Comparison of ENCODE assay signal across 17 cellular contexts in genomic region chr12:132459270-132459669, GRCh38. TPM values are rescaled to one million over a fixed set of nuclear protein-coding genes. Genes with fewer than 3 reads are reported as not detected.
DNase-seq lines count a peak whose midpoint lies in the region; ATAC-seq and TF ChIP-seq lines count a peak whose summit lies in the region.
"Had no signal": no experiment of that assay in that cellular context is flagged by ENCODE, and none has a peak within 500 bp of the region (broad histone marks: within the 10 kb centered on the region; RNA-seq: fewer than 3 reads in every experiment).

No MANE protein-coding gene starts in this region.

- H3K23ac ChIP-seq in neuronal stem cell (ENCODE audit: low read depth, low read length, poor library complexity), result peak overlapping the region; percentile 48

- peaks cover 13% of the 10 kb centered on the region for H3K4me1 Mint-ChIP-seq in activated naive CD4-positive, alpha-beta T cell treated with anti-CD3 and anti-CD28 coated beads, Interleukin-2, amount 50 U/mL, for 24 hours
- H3K4me1 Mint-ChIP-seq in activated naive CD4-positive, alpha-beta T cell treated with anti-CD3 and anti-CD28 coated beads for 36 hours (ENCODE audit: low read depth), result peaks cover 7% of the 10 kb centered on the region
- peaks cover 24% of the 10 kb centered on the region for H3K4me1 Mint-ChIP-seq in glutamatergic neuron (ENCODE audit: low read depth, unreplicated experiment)

- no peak for ATAC-seq in GM21737 (IDR thresholded peaks at IDR 0.05; ENCODE audit: unreplicated experiment)
- no peak for ATAC-seq in GM19397 (IDR thresholded peaks at IDR 0.05; ENCODE audit: unreplicated experiment)
- ATAC-seq: CD8-positive, alpha-beta T cell; HCT116 had no signal

- no peak overlapping the region for H3K4me3 ChIP-seq in neuronal stem cell (ENCODE audit: low read length in 2 of 2)
- H3K4me3 ChIP-seq: GM23248 had no signal

- intact Hi-C loops in activated naive CD4-positive, alpha-beta T cell treated with anti-CD3 and anti-CD28 coated beads for 36 hours (cut with micrococcal nuclease), result no loop called here

- peaks cover 0 to 30% of the 10 kb centered on the region in 2 donors for H3K4me1 ChIP-seq in neuronal stem cell (ENCODE audit: control insufficient read depth in 2 of 2, insufficient read depth in 1 of 2, low read depth in 1 of 2, low read length in 2 of 2)

- peak overlapping the region; percentile 76 for H3K18ac ChIP-seq in neuronal stem cell (ENCODE audit: low read length)

- no peaks in the 10 kb centered on the region for H3K36me3 ChIP-seq in neuronal stem cell (replicated peaks in 1 of 2; ENCODE audit: control insufficient read depth in 2 of 2, insufficient read depth in 2 of 2, low read length in 2 of 2)

- peak overlapping the region; percentile 89 for H3K14ac ChIP-seq in neuronal stem cell (ENCODE audit: low read length)

- peak overlapping the region; percentile 87 for H2BK15ac ChIP-seq in neuronal stem cell (ENCODE audit: low read length)

- peak overlapping the region; percentile 47 for H3K4ac ChIP-seq in neuronal stem cell (ENCODE audit: low read length)

- no peak overlapping the region for H3K4me3 Mint-ChIP-seq in activated naive CD4-positive, alpha-beta T cell treated with anti-CD3 and anti-CD28 coated beads, Interleukin-2, amount 50 U/mL, for 24 hours
- no peak overlapping the region for H3K4me3 Mint-ChIP-seq in activated naive CD4-positive, alpha-beta T cell treated with anti-CD3 and anti-CD28 coated beads for 36 hours
- peak overlapping the region; percentile 11 for H3K4me3 Mint-ChIP-seq in glutamatergic neuron (ENCODE audit: unreplicated experiment)
- H3K4me3 Mint-ChIP-seq: CD14-positive monocyte; CD8-positive, alpha-beta T cell had no signal

- no peak for DNase-seq in activated naive CD4-positive, alpha-beta T cell treated with anti-CD3 and anti-CD28 coated beads for 36 hours
- DNase-seq in glutamatergic neuron (no peak), neuronal stem cell (ENCODE audit: low spot score) (no peak), SW480 (ENCODE audit: low spot score) (no peak)
- DNase-seq: CD8-positive, alpha-beta T cell; COR-L47; DMS153; DMS79 treated with DMSO at 0.1 percent for 48 hours; EL; GM23248 had no signal

- H3K27ac ChIP-seq in neuronal stem cell (replicated peaks; ENCODE audit: low read length), result peak overlapping the region; percentile 25
- H3K27ac ChIP-seq: 22Rv1, GM23248, HL-60 had no signal

- H3K27me3 ChIP-seq in neuronal stem cell (ENCODE audit: control insufficient read depth in 3 of 3, insufficient read depth in 3 of 3, low read depth in 1 of 3, low read length in 3 of 3), result peaks cover 0 to 6% (median 5%) of the 10 kb centered on the region in 3 experiments

- no peak overlapping the region for H3K4me2 ChIP-seq in neuronal stem cell (ENCODE audit: insufficient read depth, low read length, poor library complexity, severe bottlenecking)

- peak overlapping the region; percentile 87 for H4K8ac ChIP-seq in neuronal stem cell (ENCODE audit: low read depth, low read length)

- TF ChIP-seq CTCF in glutamatergic neuron (IDR thresholded peaks at IDR 0.05; ENCODE audit: partially characterized antibody, unreplicated experiment), result no peak

- peaks cover 6% of the 10 kb centered on the region for H3K79me1 ChIP-seq in neuronal stem cell (ENCODE audit: low read depth, low read length)

- peaks cover 0 to 12% of the 10 kb centered on the region in 2 donors for H3K9me3 ChIP-seq in neuronal stem cell (replicated peaks in 1 of 2; ENCODE audit: control insufficient read depth in 2 of 2, insufficient read depth in 1 of 2, low read depth in 1 of 2, low read length in 2 of 2)

- no peak overlapping the region for H2AFZ ChIP-seq in neuronal stem cell (ENCODE audit: low read length)
- H2AFZ ChIP-seq: GM23248 had no signal

- H3K9me3 Mint-ChIP-seq in activated naive CD4-positive, alpha-beta T cell treated with anti-CD3 and anti-CD28 coated beads, Interleukin-2, amount 50 U/mL, for 24 hours, result no peaks in the 10 kb centered on the region
- no peaks in the 10 kb centered on the region for H3K9me3 Mint-ChIP-seq in activated naive CD4-positive, alpha-beta T cell treated with anti-CD3 and anti-CD28 coated beads for 36 hours
- H3K9me3 Mint-ChIP-seq in glutamatergic neuron (ENCODE audit: unreplicated experiment), result peaks cover 16% of the 10 kb centered on the region
- H3K9me3 Mint-ChIP-seq: CD8-positive, alpha-beta T cell had no signal

- H2BK5ac ChIP-seq in neuronal stem cell (ENCODE audit: low read length), result no peak overlapping the region

- CTCF ChIA-PET in activated naive CD4-positive, alpha-beta T cell treated with anti-CD3 and anti-CD28 coated beads for 36 hours (lab: Charles Lee), result interaction anchor here (2.4 kb wide), 1 partner anchor 65 kb away, joined by 7 read pairs; no protein-coding TSS in a partner anchor

- no peaks in the 10 kb centered on the region for H3K27me3 Mint-ChIP-seq in activated naive CD4-positive, alpha-beta T cell treated with anti-CD3 and anti-CD28 coated beads, Interleukin-2, amount 50 U/mL, for 24 hours
- no peaks in the 10 kb centered on the region for H3K27me3 Mint-ChIP-seq in activated naive CD4-positive, alpha-beta T cell treated with anti-CD3 and anti-CD28 coated beads for 36 hours (ENCODE audit: low read depth)
- peaks cover 15% of the 10 kb centered on the region for H3K27me3 Mint-ChIP-seq in glutamatergic neuron (ENCODE audit: unreplicated experiment)

- peak overlapping the region; percentile 9 for H3K27ac Mint-ChIP-seq in activated naive CD4-positive, alpha-beta T cell treated with anti-CD3 and anti-CD28 coated beads, Interleukin-2, amount 50 U/mL, for 24 hours
- H3K27ac Mint-ChIP-seq in activated naive CD4-positive, alpha-beta T cell treated with anti-CD3 and anti-CD28 coated beads for 36 hours, result no peak overlapping the region
- no peak overlapping the region for H3K27ac Mint-ChIP-seq in glutamatergic neuron (ENCODE audit: unreplicated experiment)
- H3K27ac Mint-ChIP-seq: CD8-positive, alpha-beta T cell had no signal

- H2BK120ac ChIP-seq in neuronal stem cell (ENCODE audit: low read depth, low read length), result peak overlapping the region; percentile 75

- peak overlapping the region; percentile 78 for H3K9ac ChIP-seq in neuronal stem cell (ENCODE audit: low read depth, low read length, poor library complexity)
- H3K9ac ChIP-seq: GM23248 had no signal

- peak overlapping the region; percentile 96 for H2AK5ac ChIP-seq in neuronal stem cell (ENCODE audit: low read depth, low read length)

- peak overlapping the region; percentile 46 for H2BK12ac ChIP-seq in neuronal stem cell (ENCODE audit: low read length)

- WGBS in neuronal stem cell (ENCODE audit: extremely low coverage in 2 of 2, insufficient read length in 2 of 2, insufficient replicate concordance in 1 of 2), 2 donors, result no CpG with 5 or more reads among the region's 18 CpGs

- no peaks in the 10 kb centered on the region for H3K36me3 Mint-ChIP-seq in activated naive CD4-positive, alpha-beta T cell treated with anti-CD3 and anti-CD28 coated beads, Interleukin-2, amount 50 U/mL, for 24 hours
- H3K36me3 Mint-ChIP-seq in activated naive CD4-positive, alpha-beta T cell treated with anti-CD3 and anti-CD28 coated beads for 36 hours (ENCODE audit: low read depth), result no peaks in the 10 kb centered on the region
- H3K36me3 Mint-ChIP-seq in glutamatergic neuron (ENCODE audit: unreplicated experiment), result peaks cover 5% of the 10 kb centered on the region
- H3K36me3 Mint-ChIP-seq: CD14-positive monocyte; CD8-positive, alpha-beta T cell had no signal

- H4K91ac ChIP-seq in neuronal stem cell (ENCODE audit: low read depth, low read length, poor library complexity), result peak overlapping the region; percentile 68

RNA-seq across cellular contexts. Expression of gene FBRSL1, which starts 30.7 kb away (rescaled TPM):
- 10 to 100 TPM; 35.1 to 36.3 TPM for total RNA-seq in activated naive CD4-positive, alpha-beta T cell treated with anti-CD3 and anti-CD28 coated beads for 36 hours
- 211 TPM for total RNA-seq in glutamatergic neuron (ENCODE audit: unreplicated experiment)
- 61.7 TPM for polyA plus RNA-seq in neuronal stem cell (2013, experiment 1 of 2)
- polyA plus RNA-seq in neuronal stem cell (2013, experiment 2 of 2), result 70.1 TPM
